ENCODE assay signal across 9 cellular contexts in genomic region chr1:23792151-23792945, GRCh38. TPM values are rescaled to one million over a fixed set of nuclear protein-coding genes. Genes with fewer than 3 reads are reported as not detected.
DNase-seq lines count a peak whose midpoint lies in the region; ATAC-seq, FAIRE-seq and TF ChIP-seq lines count a peak whose summit lies in the region.
"Had no signal": no experiment of that assay in that cellular context is flagged by ENCODE, and none has a peak within 500 bp of the region (broad histone marks: within the 10 kb centered on the region; RNA-seq: fewer than 3 reads in every experiment).

No MANE protein-coding gene starts in this region.

- CTCF ChIA-PET in CD4-positive, alpha-beta T cell (lab: Charles Lee), result interaction anchor here (1.0 to 1.9 kb wide), 3 partner anchors 18 to 47 kb away, joined by 3 to 6 read pairs (median 4); no protein-coding TSS in a partner anchor

- peak overlapping the region; percentile 65 for H3K9ac ChIP-seq in endocrine pancreas (ENCODE audit: control insufficient read depth, insufficient read depth, low read length)
- peak overlapping the region; percentile 78 for H3K9ac ChIP-seq in neural progenitor cell

- POLR2A ChIA-PET in CD4-positive, alpha-beta T cell (lab: Charles Lee), result interaction anchor here (0.9 to 3.1 kb wide), 6 partner anchors 9 to 49 kb away, joined by 3 to 40 read pairs (median 7); partner anchors contain the start of genes ELOA, GALE, HMGCL and PITHD1

- peaks cover 3% of the 10 kb centered on the region for H4K20me1 ChIP-seq in neural progenitor cell (ENCODE audit: low read depth)

- peak overlapping the region; percentile 99 for H3K4me3 Mint-ChIP-seq in CD4-positive, alpha-beta T cell
- H3K4me3 Mint-ChIP-seq in neural progenitor cell, result peak overlapping the region; percentile 94

- no peak for TF ChIP-seq POLR2A in NB4 (IDR thresholded peaks at IDR 0.05; ENCODE audit: extremely low read depth, insufficient read length)
- no peak for TF ChIP-seq POLR2A in GM12891 (IDR thresholded peaks at IDR 0.05; ENCODE audit: low read depth, low read length)

- H3K79me2 ChIP-seq in neural progenitor cell (ENCODE audit: low read depth), result peaks cover 22% of the 10 kb centered on the region

- intact Hi-C loops in CD4-positive, alpha-beta T cell (cut with DNase I, micrococcal nuclease), result loop anchor here in 1 of 2 experiments (10.0 kb wide), 1 partner anchor 1452 kb away; the partner anchor contains the start of gene RSRP1

- no peak overlapping the region for H2AFZ ChIP-seq in neural progenitor cell (replicated peaks)

- no peak for TF ChIP-seq CTCF in CD4-positive, alpha-beta T cell (IDR thresholded peaks at IDR 0.05)
- TF ChIP-seq CTCF in NB4 (IDR thresholded peaks at IDR 0.05; ENCODE audit: low read depth, low read length) (no peak), neural progenitor cell (IDR thresholded peaks at IDR 0.05) (no peak)

- no peak for ATAC-seq in CD4-positive, alpha-beta T cell (ENCODE audit: poor library complexity)
- ATAC-seq in left lobe of liver, result no peak

- no peaks in the 10 kb centered on the region for H3K9me3 Mint-ChIP-seq in CD4-positive, alpha-beta T cell
- no peaks in the 10 kb centered on the region for H3K9me3 Mint-ChIP-seq in neural progenitor cell

- peaks cover 3% of the 10 kb centered on the region for H3K36me3 ChIP-seq in endocrine pancreas (ENCODE audit: control insufficient read depth, insufficient read depth, low read length)
- no peaks in the 10 kb centered on the region for H3K36me3 ChIP-seq in neural progenitor cell

- no peak for FAIRE-seq in GM12891 (lab: Jason Lieb, UNC)

- peak overlapping the region; percentile 100 for H3K4me2 ChIP-seq in neural progenitor cell

- no peak overlapping the region for H3K27ac ChIP-seq in CD4-positive, alpha-beta T cell (ENCODE audit: low read depth, low read length)
- no peak overlapping the region for H3K27ac ChIP-seq in neural progenitor cell

- H3K9me3 ChIP-seq in CD4-positive, alpha-beta T cell (ENCODE audit: control insufficient read depth, low read length), result no peaks in the 10 kb centered on the region
- no peaks in the 10 kb centered on the region for H3K9me3 ChIP-seq in endocrine pancreas (ENCODE audit: control insufficient read depth, low read length)
- H3K9me3 ChIP-seq in neural progenitor cell (ENCODE audit: low read depth), result no peaks in the 10 kb centered on the region

- H3K4me1 ChIP-seq in endocrine pancreas (ENCODE audit: control insufficient read depth, insufficient read depth, low read length), result peaks cover 5% of the 10 kb centered on the region
- peaks cover 3% of the 10 kb centered on the region for H3K4me1 ChIP-seq in neural progenitor cell

- H3K4me3 ChIP-seq in NB4 (ENCODE audit: low read depth, low read length) (peak overlapping the region; percentile 86), endocrine pancreas (ENCODE audit: control insufficient read depth, insufficient read depth, low read length) (no peak overlapping the region), neural progenitor cell (peak overlapping the region; percentile 97)

- H3K27me3 ChIP-seq in CD4-positive, alpha-beta T cell (ENCODE audit: control insufficient read depth, insufficient read depth, low read length), result no peaks in the 10 kb centered on the region
- H3K27me3 ChIP-seq in endocrine pancreas (ENCODE audit: control insufficient read depth, insufficient read depth, low read length) (no peaks in the 10 kb centered on the region), neural progenitor cell (no peaks in the 10 kb centered on the region)

- H3K27ac Mint-ChIP-seq in CD4-positive, alpha-beta T cell, result peak overlapping the region; percentile 95
- H3K27ac Mint-ChIP-seq in neural progenitor cell, result no peak overlapping the region

- H3K36me3 Mint-ChIP-seq in CD4-positive, alpha-beta T cell (ENCODE audit: low read depth), result peaks cover 42% of the 10 kb centered on the region
- peaks cover 7% of the 10 kb centered on the region for H3K36me3 Mint-ChIP-seq in neural progenitor cell

- H3K27me3 Mint-ChIP-seq in CD4-positive, alpha-beta T cell, result no peaks in the 10 kb centered on the region
- H3K27me3 Mint-ChIP-seq in neural progenitor cell (ENCODE audit: insufficient read depth, low read depth), result no peaks in the 10 kb centered on the region

- no peak for DNase-seq in CD4-positive, alpha-beta T cell
- DNase-seq in NB4 (ENCODE audit: low read depth) (no peak), neural progenitor cell (ENCODE audit: low spot score) (no peak), GM12891 (ENCODE audit: insufficient read length, low spot score) (no peak), hypothalamus (lab: John Stamatoyannopoulos, UW) (no peak), left lobe of liver (ENCODE audit: low spot score) (no peak), AML-193 (lab: John Stamatoyannopoulos, UW) (no peak)
- DNase-seq: NCI-H2081 treated with DMSO at 0.1 percent for 48 hours had no signal

- peaks cover 19% of the 10 kb centered on the region for H3F3A ChIP-seq in neural progenitor cell (ENCODE audit: low read depth)

- H3K4me1 Mint-ChIP-seq in CD4-positive, alpha-beta T cell (ENCODE audit: low read depth), result peaks cover 28% of the 10 kb centered on the region
- H3K4me1 Mint-ChIP-seq in neural progenitor cell, result peaks cover 15% of the 10 kb centered on the region

TF ChIP-seq in GM12891, 5 proteins besides CTCF, POLR2A, EP300 and RAD21:
- no peak for TF ChIP-seq POLR2AphosphoS5 (IDR thresholded peaks at IDR 0.05; ENCODE audit: low read depth, low read length)

RNA-seq across cellular contexts. Expression of gene LYPLA2, which starts 1.4 kb away (rescaled TPM):
- total RNA-seq in CD4-positive, alpha-beta T cell, result 10 to 100 TPM; 37.4 to 37.7 TPM
- total RNA-seq in neural progenitor cell (ENCODE audit: low replicate concordance) (41.8 and 102 TPM in 2 replicates), left lobe of liver (32.5 TPM)
- 55.5 TPM for polyA plus RNA-seq in GM12891 (2012; ENCODE audit: low read depth, missing spikeins)

RNA-seq across cellular contexts. Expression of gene GALE, which starts 8.2 kb away (rescaled TPM):
- 1 to 10 TPM; 5.4 to 6.9 TPM for total RNA-seq in CD4-positive, alpha-beta T cell
- total RNA-seq in neural progenitor cell (ENCODE audit: low replicate concordance) (15.6 and 24.2 TPM in 2 replicates), left lobe of liver (43.1 TPM)
- polyA plus RNA-seq in GM12891 (2012; ENCODE audit: low read depth, missing spikeins), result 34.0 TPM

RNA-seq across cellular contexts. Expression of gene PITHD1, which starts 14.1 kb away (rescaled TPM):
- 100 to 1,000 TPM; 110 to 111 TPM for total RNA-seq in CD4-positive, alpha-beta T cell
- 63.7 and 72.5 TPM in 2 replicates for total RNA-seq in neural progenitor cell (ENCODE audit: low replicate concordance)
- polyA plus RNA-seq in GM12891 (2012; ENCODE audit: low read depth, missing spikeins), result 53.5 TPM
- total RNA-seq in left lobe of liver, result 32.9 TPM

RNA-seq across cellular contexts. Expression of gene HMGCL, which starts 32.9 kb away (rescaled TPM):
- total RNA-seq in CD4-positive, alpha-beta T cell, result 1 to 10 TPM; 8.9 to 9.6 TPM
- total RNA-seq in neural progenitor cell (ENCODE audit: low replicate concordance) (20.7 and 30.7 TPM in 2 replicates), left lobe of liver (170 TPM)
- polyA plus RNA-seq in GM12891 (2012; ENCODE audit: low read depth, missing spikeins), result 39.2 TPM

RNA-seq across cellular contexts. Expression of gene ELOA, which starts 49.1 kb away (rescaled TPM):
- total RNA-seq in CD4-positive, alpha-beta T cell, result 10 to 100 TPM; 28.1 to 33.0 TPM
- total RNA-seq in neural progenitor cell (ENCODE audit: low replicate concordance), result 29.1 and 30.0 TPM in 2 replicates
- 25.3 TPM for polyA plus RNA-seq in GM12891 (2012; ENCODE audit: low read depth, missing spikeins)
- 35.2 TPM for total RNA-seq in left lobe of liver
